ENCODE assay signal across 14 cellular contexts in genomic region chr11:114193730-114194674, GRCh38.
A peak's percentile ranks its signal among the peaks of the same experiment; 100 is the strongest.
DNase-seq lines count a peak whose midpoint lies in the region; ATAC-seq and TF ChIP-seq lines count a peak whose summit lies in the region.
"Had no signal": no experiment of that assay in that cellular context is flagged by ENCODE, and none has a peak within 500 bp of the region (broad histone marks: within the 10 kb centered on the region; RNA-seq: fewer than 3 reads in every experiment).

No MANE protein-coding gene starts in this region.

- H3K9me2 ChIP-seq in DOHH2 (replicated peaks; ENCODE audit: control insufficient read depth, low read length) = no peaks in the 10 kb centered on the region

- H3K27ac Mint-ChIP-seq in T-cell = peak overlapping the region; percentile 54 to 74
- peak overlapping the region; percentile 24 for H3K27ac Mint-ChIP-seq in stimulated activated memory B cell treated with anti-CD40 and anti-IgM and Interleukin-4, amounts not matched to agents 10 μg/mL and 1 μg/mL and 100 μg/mL, for 72 hours
- H3K27ac Mint-ChIP-seq: activated CD4-positive, alpha-beta memory T cell treated with anti-CD3 and anti-CD28 coated beads, Interleukin-2, amount 10 ng/mL, durations not matched to agents 7 days and 5 days; activated naive CD4-positive, alpha-beta T cell treated with anti-CD3 and anti-CD28 coated beads, Interleukin-2, amount 10 ng/mL, durations not matched to agents 7 days and 5 days had no signal

- H3K27me3 ChIP-seq in DOHH2 (ENCODE audit: control insufficient read depth, low read length) = no peaks in the 10 kb centered on the region

- no peaks in the 10 kb centered on the region for H3K36me3 ChIP-seq in DOHH2 (ENCODE audit: control insufficient read depth, low read length)

- no peaks in the 10 kb centered on the region for H3K27me3 Mint-ChIP-seq in T-cell
- no peaks in the 10 kb centered on the region for H3K27me3 Mint-ChIP-seq in stimulated activated memory B cell treated with anti-CD40 and anti-IgM and Interleukin-4, amounts not matched to agents 10 μg/mL and 1 μg/mL and 100 μg/mL, for 72 hours
- H3K27me3 Mint-ChIP-seq: activated CD4-positive, alpha-beta memory T cell treated with anti-CD3 and anti-CD28 coated beads, Interleukin-2, amount 10 ng/mL, durations not matched to agents 7 days and 5 days; activated naive CD4-positive, alpha-beta T cell treated with anti-CD3 and anti-CD28 coated beads, Interleukin-2, amount 10 ng/mL, durations not matched to agents 7 days and 5 days had no signal

- TF ChIP-seq CTCF in DOHH2 (IDR thresholded peaks at IDR 0.05; ENCODE audit: low read depth, low read length, poor library complexity, severe bottlenecking) = no peak

- H3K79me2 ChIP-seq in DOHH2 (ENCODE audit: control insufficient read depth, low read length) = no peaks in the 10 kb centered on the region

- peaks cover 12 to 34% (median 27%) of the 10 kb centered on the region in 3 donors for H3K4me1 Mint-ChIP-seq in T-cell
- peaks cover 25% of the 10 kb centered on the region for H3K4me1 Mint-ChIP-seq in stimulated activated memory B cell treated with anti-CD40 and anti-IgM and Interleukin-4, amounts not matched to agents 10 μg/mL and 1 μg/mL and 100 μg/mL, for 72 hours

- H3K4me3 ChIP-seq in DOHH2 (ENCODE audit: low read length) = no peak overlapping the region

- no peaks in the 10 kb centered on the region for H3K9me3 ChIP-seq in DOHH2 (ENCODE audit: control insufficient read depth, insufficient read depth, low read length)

- ATAC-seq in T-cell (replicated peaks in 1 of 4) (no peak), left lobe of liver (peak; percentile 14), GM19467 (IDR thresholded peaks at IDR 0.05; ENCODE audit: unreplicated experiment) (no peak), HG03175 (IDR thresholded peaks at IDR 0.05; ENCODE audit: unreplicated experiment) (no peak), GM18519 (IDR thresholded peaks at IDR 0.05; ENCODE audit: low FRiP score, unreplicated experiment) (no peak)
- ATAC-seq in stimulated activated memory B cell treated with anti-CD40 and anti-IgM and Interleukin-4, amounts not matched to agents 10 μg/mL and 1 μg/mL and 100 μg/mL, for 72 hours = no peak
- ATAC-seq: Panc1 had no signal

- POLR2A ChIA-PET in T-cell (lab: Charles Lee) = interaction anchor here in 1 of 2 donors (2.0 kb wide), 1 partner anchor 11 kb away, joined by 9 read pairs; no protein-coding TSS in a partner anchor

- CTCF ChIA-PET in T-cell (lab: Charles Lee) = interaction anchor here (0.6 to 2.5 kb wide), 9 partner anchors 9 to 1344 kb away, joined by 3 to 10 read pairs (median 4); no protein-coding TSS in a partner anchor

- peak overlapping the region; percentile 14 for H3K4me2 ChIP-seq in DOHH2 (ENCODE audit: low read length)

- no peaks in the 10 kb centered on the region for H3F3A ChIP-seq in DOHH2 (ENCODE audit: control insufficient read depth, insufficient read depth)

- peaks cover 28% of the 10 kb centered on the region for H3K4me1 ChIP-seq in DOHH2 (ENCODE audit: control insufficient read depth, low read length)

- DNase-seq in T-cell (no peak), left lobe of liver (ENCODE audit: low spot score) (no peak), RKO (ENCODE audit: low spot score) (no peak)
- DNase-seq: activated CD4-positive, alpha-beta memory T cell treated with anti-CD3 and anti-CD28 coated beads, Interleukin-2, amount 10 ng/mL, durations not matched to agents 7 days and 5 days; activated naive CD4-positive, alpha-beta T cell treated with anti-CD3 and anti-CD28 coated beads, Interleukin-2, amount 10 ng/mL, durations not matched to agents 7 days and 5 days; KG1; NCI-H2227 treated with DMSO at 0.1 percent for 48 hours; T-helper 9 cell had no signal

- no peaks in the 10 kb centered on the region for H4K20me1 ChIP-seq in DOHH2 (ENCODE audit: control insufficient read depth, insufficient read depth, low read depth, low read length)

- peaks cover 9% of the 10 kb centered on the region for H3K36me3 Mint-ChIP-seq in T-cell
- H3K36me3 Mint-ChIP-seq in stimulated activated memory B cell treated with anti-CD40 and anti-IgM and Interleukin-4, amounts not matched to agents 10 μg/mL and 1 μg/mL and 100 μg/mL, for 72 hours = peaks cover 10% of the 10 kb centered on the region

- H3K9me3 Mint-ChIP-seq in T-cell = peaks cover 4 to 18% (median 6%) of the 10 kb centered on the region in 3 donors
- H3K9me3 Mint-ChIP-seq in stimulated activated memory B cell treated with anti-CD40 and anti-IgM and Interleukin-4, amounts not matched to agents 10 μg/mL and 1 μg/mL and 100 μg/mL, for 72 hours = peaks cover 9% of the 10 kb centered on the region

- H3K4me3 Mint-ChIP-seq in T-cell = no peak overlapping the region
- no peak overlapping the region for H3K4me3 Mint-ChIP-seq in stimulated activated memory B cell treated with anti-CD40 and anti-IgM and Interleukin-4, amounts not matched to agents 10 μg/mL and 1 μg/mL and 100 μg/mL, for 72 hours
- H3K4me3 Mint-ChIP-seq: activated CD4-positive, alpha-beta memory T cell treated with anti-CD3 and anti-CD28 coated beads, Interleukin-2, amount 10 ng/mL, durations not matched to agents 7 days and 5 days; activated naive CD4-positive, alpha-beta T cell treated with anti-CD3 and anti-CD28 coated beads, Interleukin-2, amount 10 ng/mL, durations not matched to agents 7 days and 5 days had no signal

- no peak overlapping the region for H3K27ac ChIP-seq in DOHH2 (ENCODE audit: low read depth, low read length)
